In genomic region chr7:102494026-102494425, GRCh38 we compare ENCODE assay signal across 8 cellular contexts. TPM values are rescaled to one million over a fixed set of nuclear protein-coding genes. Genes with fewer than 3 reads are reported as not detected.
A peak's percentile ranks its signal among the peaks of the same experiment; 100 is the strongest.
DNase-seq lines count a peak whose midpoint lies in the region; ATAC-seq and TF ChIP-seq lines count a peak whose summit lies in the region.
"Not testable (repeated sequence)": the region's sequence is repeated elsewhere in the genome, so short reads cannot be mapped to it uniquely, and the experiment has no call there.

No MANE protein-coding gene starts in this region.

- intact Hi-C loops in CD4-positive, alpha-beta memory T cell (cut with micrococcal nuclease); activated CD4-positive, alpha-beta T cell treated with anti-CD3 and anti-CD28 coated beads for 36 hours (cut with DNase I, micrococcal nuclease); Right ventricle myocardium superior (cut with DNase I); naive thymus-derived CD4-positive, alpha-beta T cell (cut with micrococcal nuclease); testis (cut with DNase I; ENCODE audit: low total_unique reads): not testable (repeated sequence)

- H3K27me3 Mint-ChIP-seq in CD4-positive, alpha-beta memory T cell; activated CD4-positive, alpha-beta T cell treated with anti-CD3 and anti-CD28 coated beads for 36 hours; activated T-helper 17 cell treated with anti-CD3 and anti-CD28 coated beads, Interleukin-2, amount 50 U/mL, for 72 hours; naive thymus-derived CD4-positive, alpha-beta T cell: not testable (repeated sequence)

- not testable (repeated sequence) for H3K9me3 ChIP-seq in CD4-positive, alpha-beta memory T cell (ENCODE audit: control insufficient read depth in 1 of 2, low read length in 2 of 2); naive thymus-derived CD4-positive, alpha-beta T cell (ENCODE audit: control insufficient read depth in 2 of 3, low read length in 3 of 3); testis

- not testable (repeated sequence) for H3K4me3 ChIP-seq in CD4-positive, alpha-beta memory T cell (ENCODE audit: low read length in 2 of 2); naive thymus-derived CD4-positive, alpha-beta T cell (ENCODE audit: low read length); testis

- H3K36me3 ChIP-seq in CD4-positive, alpha-beta memory T cell (ENCODE audit: insufficient read depth, low read length); naive thymus-derived CD4-positive, alpha-beta T cell (ENCODE audit: control insufficient read depth in 2 of 3, insufficient read depth in 3 of 3, low read length in 3 of 3); testis (ENCODE audit: low read depth, missing control alignments): not testable (repeated sequence)

- CTCF ChIA-PET in CD4-positive, alpha-beta memory T cell (lab: Charles Lee; ENCODE audit: partially characterized antibody); activated CD4-positive, alpha-beta T cell treated with anti-CD3 and anti-CD28 coated beads for 36 hours (lab: Charles Lee); naive thymus-derived CD4-positive, alpha-beta T cell (lab: Charles Lee): not testable (repeated sequence)

- H3K4me3 Mint-ChIP-seq in CD4-positive, alpha-beta memory T cell; activated CD4-positive, alpha-beta T cell treated with anti-CD3 and anti-CD28 coated beads for 36 hours; activated T-helper 17 cell treated with anti-CD3 and anti-CD28 coated beads, Interleukin-2, amount 50 U/mL, for 72 hours: not testable (repeated sequence)
- H3K4me3 Mint-ChIP-seq in naive thymus-derived CD4-positive, alpha-beta T cell: peak overlapping the region in 2 of 10 donors; percentile 25 to 37

- H3K9me3 Mint-ChIP-seq in CD4-positive, alpha-beta memory T cell; activated CD4-positive, alpha-beta T cell treated with anti-CD3 and anti-CD28 coated beads for 36 hours (ENCODE audit: low read depth); activated T-helper 17 cell treated with anti-CD3 and anti-CD28 coated beads, Interleukin-2, amount 50 U/mL, for 72 hours; naive thymus-derived CD4-positive, alpha-beta T cell: not testable (repeated sequence)

- not testable (repeated sequence) for H3K4me1 Mint-ChIP-seq in CD4-positive, alpha-beta memory T cell; activated CD4-positive, alpha-beta T cell treated with anti-CD3 and anti-CD28 coated beads for 36 hours; activated T-helper 17 cell treated with anti-CD3 and anti-CD28 coated beads, Interleukin-2, amount 50 U/mL, for 72 hours; naive thymus-derived CD4-positive, alpha-beta T cell

- H3K36me3 Mint-ChIP-seq in CD4-positive, alpha-beta memory T cell; activated CD4-positive, alpha-beta T cell treated with anti-CD3 and anti-CD28 coated beads for 36 hours (ENCODE audit: low read depth); activated T-helper 17 cell treated with anti-CD3 and anti-CD28 coated beads, Interleukin-2, amount 50 U/mL, for 72 hours (ENCODE audit: low read depth); naive thymus-derived CD4-positive, alpha-beta T cell: not testable (repeated sequence)

- WGBS in testis, 2 donors: no CpG with 5 or more reads among the region's 15 CpGs

- ATAC-seq in GM21529 (IDR thresholded peaks at IDR 0.05; ENCODE audit: unreplicated experiment) (peak; percentile 2), HG03139 (IDR thresholded peaks at IDR 0.05; ENCODE audit: unreplicated experiment) (peak; percentile 2)
- ATAC-seq in activated CD4-positive, alpha-beta T cell treated with anti-CD3 and anti-CD28 coated beads for 36 hours: peak; percentile 2
- ATAC-seq in activated T-helper 17 cell treated with anti-CD3 and anti-CD28 coated beads, Interleukin-2, amount 50 U/mL, for 72 hours (replicated peaks): peak; percentile 14
- ATAC-seq in Right ventricle myocardium superior (ENCODE audit: poor library complexity); naive thymus-derived CD4-positive, alpha-beta T cell: not testable (repeated sequence)

- POLR2A ChIA-PET in CD4-positive, alpha-beta memory T cell (lab: Charles Lee; ENCODE audit: partially characterized antibody); activated CD4-positive, alpha-beta T cell treated with anti-CD3 and anti-CD28 coated beads for 36 hours (lab: Charles Lee); naive thymus-derived CD4-positive, alpha-beta T cell (lab: Charles Lee): not testable (repeated sequence)

- not testable (repeated sequence) for H3K27ac ChIP-seq in CD4-positive, alpha-beta memory T cell (ENCODE audit: low read depth, low read length); testis
- H3K27ac ChIP-seq in naive thymus-derived CD4-positive, alpha-beta T cell (ENCODE audit: low read depth, low read length): peak overlapping the region; percentile 41

- TF ChIP-seq CTCF in testis (IDR thresholded peaks at IDR 0.05): not testable (repeated sequence)

- TF ChIP-seq POLR2A in testis (IDR thresholded peaks at IDR 0.05): not testable (repeated sequence)

- not testable (repeated sequence) for H3K27me3 ChIP-seq in CD4-positive, alpha-beta memory T cell (ENCODE audit: insufficient read depth, low read length); naive thymus-derived CD4-positive, alpha-beta T cell (ENCODE audit: control insufficient read depth in 2 of 2, insufficient read depth in 2 of 2, low read length in 2 of 2); testis

- DNase-seq in CD4-positive, alpha-beta memory T cell: peak; percentile 22 to 46 (median 35)
- peak; percentile 39 for DNase-seq in activated CD4-positive, alpha-beta T cell treated with anti-CD3 and anti-CD28 coated beads for 36 hours
- DNase-seq in Right ventricle myocardium superior: peak; percentile 46
- DNase-seq in naive thymus-derived CD4-positive, alpha-beta T cell: peak in 7 of 9 donors; percentile 19 to 56 (median 44)
- peak; percentile 13 for DNase-seq in testis

- H3K27ac Mint-ChIP-seq in CD4-positive, alpha-beta memory T cell; activated CD4-positive, alpha-beta T cell treated with anti-CD3 and anti-CD28 coated beads for 36 hours; activated T-helper 17 cell treated with anti-CD3 and anti-CD28 coated beads, Interleukin-2, amount 50 U/mL, for 72 hours; naive thymus-derived CD4-positive, alpha-beta T cell: not testable (repeated sequence)

- not testable (repeated sequence) for H3K4me1 ChIP-seq in CD4-positive, alpha-beta memory T cell (ENCODE audit: insufficient read depth, low read length); naive thymus-derived CD4-positive, alpha-beta T cell (ENCODE audit: control insufficient read depth in 2 of 2, insufficient read depth in 2 of 2, low read length in 2 of 2); testis

RNA-seq across cellular contexts. Expression of gene POLR2J, which starts 15.3 kb away (rescaled TPM):
- 10 to 100 TPM; 35.8 to 38.2 TPM for total RNA-seq in CD4-positive, alpha-beta memory T cell
- 100 to 1,000 TPM; 122 to 126 TPM for polyA plus RNA-seq in CD4-positive, alpha-beta memory T cell
- 10 to 100 TPM; 32.6 to 46.1 TPM for total RNA-seq in activated CD4-positive, alpha-beta T cell treated with anti-CD3 and anti-CD28 coated beads for 36 hours
- 10 to 100 TPM; 63.5 to 74.2 TPM for total RNA-seq in activated T-helper 17 cell treated with anti-CD3 and anti-CD28 coated beads, Interleukin-2, amount 50 U/mL, for 72 hours
- 51.3 TPM for total RNA-seq in Right ventricle myocardium superior
- 10 to 100 TPM; 36.9 to 47.7 (median 41.3) TPM for total RNA-seq in naive thymus-derived CD4-positive, alpha-beta T cell
- 100 to 1,000 TPM in 1 of 2 donors, 10 to 100 TPM in 1; 64.2 to 109 TPM for polyA plus RNA-seq in naive thymus-derived CD4-positive, alpha-beta T cell
- total RNA-seq in testis: 10 to 100 TPM; 33.9 to 46.0 TPM
- 73.1 TPM for polyA plus RNA-seq in testis (ENCODE audit: insufficient read depth, low read depth, low replicate concordance)

RNA-seq across cellular contexts. Expression of gene RASA4B, which starts 23.6 kb away (rescaled TPM):
- total RNA-seq in CD4-positive, alpha-beta memory T cell: 10 to 100 TPM; 15.2 to 15.8 TPM
- polyA plus RNA-seq in CD4-positive, alpha-beta memory T cell: 10 to 100 TPM in 1 of 2 donors, 1 to 10 TPM in 1; 5.0 to 11.5 TPM
- 10 to 100 TPM; 28.6 to 30.1 TPM for total RNA-seq in activated CD4-positive, alpha-beta T cell treated with anti-CD3 and anti-CD28 coated beads for 36 hours
- 10 to 100 TPM; 14.1 to 23.3 TPM for total RNA-seq in activated T-helper 17 cell treated with anti-CD3 and anti-CD28 coated beads, Interleukin-2, amount 50 U/mL, for 72 hours
- total RNA-seq in Right ventricle myocardium superior: 9.3 TPM
- 10 to 100 TPM; 16.6 to 36.3 (median 24.0) TPM for total RNA-seq in naive thymus-derived CD4-positive, alpha-beta T cell
- 10 to 100 TPM; 11.3 to 15.9 TPM for polyA plus RNA-seq in naive thymus-derived CD4-positive, alpha-beta T cell
- 10 to 100 TPM; 11.5 to 15.7 TPM for total RNA-seq in testis
- polyA plus RNA-seq in testis (ENCODE audit: insufficient read depth, low read depth, low replicate concordance): 18.5 TPM

RNA-seq across cellular contexts. Expression of gene LRWD1, which starts 29.2 kb away (rescaled TPM):
- 10 to 100 TPM; 26.0 to 28.5 TPM for total RNA-seq in CD4-positive, alpha-beta memory T cell
- 10 to 100 TPM; 12.9 to 15.2 TPM for polyA plus RNA-seq in CD4-positive, alpha-beta memory T cell
- total RNA-seq in activated CD4-positive, alpha-beta T cell treated with anti-CD3 and anti-CD28 coated beads for 36 hours: 10 to 100 TPM; 13.6 to 14.4 TPM
- 10 to 100 TPM; 14.8 to 20.6 TPM for total RNA-seq in activated T-helper 17 cell treated with anti-CD3 and anti-CD28 coated beads, Interleukin-2, amount 50 U/mL, for 72 hours
- total RNA-seq in Right ventricle myocardium superior (9.7 TPM), testis (100 to 1,000 TPM; 221 to 350 TPM)
- total RNA-seq in naive thymus-derived CD4-positive, alpha-beta T cell: 10 to 100 TPM; 12.4 to 25.3 (median 24.7) TPM
- polyA plus RNA-seq in naive thymus-derived CD4-positive, alpha-beta T cell: 10 to 100 TPM in 1 of 2 donors, 1 to 10 TPM in 1; 8.7 to 18.5 TPM
- polyA plus RNA-seq in testis (ENCODE audit: insufficient read depth, low read depth, low replicate concordance): 540 TPM

RNA-seq across cellular contexts. Expression of gene ALKBH4, which starts 29.4 kb away (rescaled TPM):
- total RNA-seq in CD4-positive, alpha-beta memory T cell: 10 to 100 TPM; 11.8 to 11.9 TPM
- polyA plus RNA-seq in CD4-positive, alpha-beta memory T cell: 10 to 100 TPM; 15.7 to 16.6 TPM
- total RNA-seq in activated CD4-positive, alpha-beta T cell treated with anti-CD3 and anti-CD28 coated beads for 36 hours: 1 to 10 TPM; 6.1 to 9.1 TPM
- total RNA-seq in activated T-helper 17 cell treated with anti-CD3 and anti-CD28 coated beads, Interleukin-2, amount 50 U/mL, for 72 hours: 1 to 10 TPM; 9.0 to 9.2 TPM
- total RNA-seq in Right ventricle myocardium superior (5.3 TPM), testis (10 to 100 TPM; 26.7 to 27.7 TPM)
- total RNA-seq in naive thymus-derived CD4-positive, alpha-beta T cell: 10 to 100 TPM in 3 of 5 experiments, 1 to 10 TPM in 2; 4.0 to 14.3 (median 10.1) TPM
- polyA plus RNA-seq in naive thymus-derived CD4-positive, alpha-beta T cell: 10 to 100 TPM; 18.1 to 24.7 TPM
- polyA plus RNA-seq in testis (ENCODE audit: insufficient read depth, low read depth, low replicate concordance): 9.3 TPM

RNA-seq across cellular contexts. Expression of gene UPK3BL2, which starts 49.5 kb away (rescaled TPM):
- total RNA-seq in CD4-positive, alpha-beta memory T cell: 10 to 100 TPM; 46.0 to 51.1 TPM
- polyA plus RNA-seq in CD4-positive, alpha-beta memory T cell: 1 to 10 TPM in 1 of 2 donors, under 1 TPM in 1; 0.94 to 5.5 TPM
- total RNA-seq in activated CD4-positive, alpha-beta T cell treated with anti-CD3 and anti-CD28 coated beads for 36 hours: 10 to 100 TPM; 23.4 to 43.5 TPM
- total RNA-seq in activated T-helper 17 cell treated with anti-CD3 and anti-CD28 coated beads, Interleukin-2, amount 50 U/mL, for 72 hours: 10 to 100 TPM; 21.4 to 45.7 TPM
- total RNA-seq in Right ventricle myocardium superior (4.4 TPM), testis (10 to 100 TPM in 1 of 2 donors, 1 to 10 TPM in 1; 5.6 to 10.5 TPM)
- total RNA-seq in naive thymus-derived CD4-positive, alpha-beta T cell: 10 to 100 TPM; 22.8 to 85.3 (median 64.6) TPM
- 1 to 10 TPM; 3.4 to 6.7 TPM for polyA plus RNA-seq in naive thymus-derived CD4-positive, alpha-beta T cell
- 4.4 TPM for polyA plus RNA-seq in testis (ENCODE audit: insufficient read depth, low read depth, low replicate concordance)

Comparison
In these comparisons a context has a peak if more than half of its experiments do, and no peak if none do; other contexts are left out.
1. RNA of gene LRWD1, which starts 29.2 kb away (total RNA-seq): 221 to 350 TPM in testis; 26.0 to 28.5 TPM in CD4-positive, alpha-beta memory T cell, 12.4 to 25.3 TPM in naive thymus-derived CD4-positive, alpha-beta T cell, 14.8 to 20.6 TPM in activated T-helper 17 cell treated with anti-CD3 and anti-CD28 coated beads, Interleukin-2, amount 50 U/mL, for 72 hours, 13.6 to 14.4 TPM in activated CD4-positive, alpha-beta T cell treated with anti-CD3 and anti-CD28 coated beads for 36 hours and 9.7 TPM in Right ventricle myocardium superior (single experiment); every median in the first group is over 4 times any median in the second.
2. Peak in every context shown above with its lines, with median percentiles within 50 percentile points of each other: DNase-seq.